In the genomic region with DNA sequence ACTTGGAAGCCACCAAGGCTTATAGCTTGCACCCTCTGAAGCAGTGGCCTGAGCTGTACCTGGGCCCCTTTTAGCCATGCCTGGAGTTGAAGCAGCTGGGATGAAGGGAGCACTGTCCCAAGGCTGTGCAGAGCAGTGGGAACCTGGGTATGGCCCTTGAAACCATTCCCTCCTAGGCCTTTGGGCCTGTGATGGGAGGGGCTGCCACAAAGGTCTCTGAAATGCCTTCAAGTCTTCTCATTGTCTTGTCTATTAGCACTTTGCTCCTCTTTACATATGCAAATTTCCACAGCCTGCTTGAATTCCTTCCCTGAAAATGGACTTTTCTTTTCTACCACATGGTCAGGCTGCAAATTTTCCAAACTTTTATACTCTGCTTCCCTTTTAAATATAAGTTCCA, we compare ENCODE assay signal across 2 cellular contexts.
A peak's percentile ranks its signal among the peaks of the same experiment; 100 is the strongest.
TF ChIP-seq lines count a peak whose summit lies in the region.

No MANE protein-coding gene starts in this region.

TF ChIP-seq in GM23338, 12 proteins besides CTCF, POLR2A, EP300 and RAD21:
- TF ChIP-seq NANOG (IDR thresholded peaks at IDR 0.05; ENCODE audit: borderline replicate concordance): peak; percentile 29; the same call in 1 of the 2 replicates

TF ChIP-seq in H1, 55 proteins besides CTCF, POLR2A, EP300 and RAD21:
- TF ChIP-seq NANOG (IDR thresholded peaks at IDR 0.05; ENCODE audit: insufficient read depth, low read depth, low read length, poor library complexity, severe bottlenecking): peak; percentile 35
